Comparison of ENCODE assay signal across 1 cellular context in the genomic region with DNA sequence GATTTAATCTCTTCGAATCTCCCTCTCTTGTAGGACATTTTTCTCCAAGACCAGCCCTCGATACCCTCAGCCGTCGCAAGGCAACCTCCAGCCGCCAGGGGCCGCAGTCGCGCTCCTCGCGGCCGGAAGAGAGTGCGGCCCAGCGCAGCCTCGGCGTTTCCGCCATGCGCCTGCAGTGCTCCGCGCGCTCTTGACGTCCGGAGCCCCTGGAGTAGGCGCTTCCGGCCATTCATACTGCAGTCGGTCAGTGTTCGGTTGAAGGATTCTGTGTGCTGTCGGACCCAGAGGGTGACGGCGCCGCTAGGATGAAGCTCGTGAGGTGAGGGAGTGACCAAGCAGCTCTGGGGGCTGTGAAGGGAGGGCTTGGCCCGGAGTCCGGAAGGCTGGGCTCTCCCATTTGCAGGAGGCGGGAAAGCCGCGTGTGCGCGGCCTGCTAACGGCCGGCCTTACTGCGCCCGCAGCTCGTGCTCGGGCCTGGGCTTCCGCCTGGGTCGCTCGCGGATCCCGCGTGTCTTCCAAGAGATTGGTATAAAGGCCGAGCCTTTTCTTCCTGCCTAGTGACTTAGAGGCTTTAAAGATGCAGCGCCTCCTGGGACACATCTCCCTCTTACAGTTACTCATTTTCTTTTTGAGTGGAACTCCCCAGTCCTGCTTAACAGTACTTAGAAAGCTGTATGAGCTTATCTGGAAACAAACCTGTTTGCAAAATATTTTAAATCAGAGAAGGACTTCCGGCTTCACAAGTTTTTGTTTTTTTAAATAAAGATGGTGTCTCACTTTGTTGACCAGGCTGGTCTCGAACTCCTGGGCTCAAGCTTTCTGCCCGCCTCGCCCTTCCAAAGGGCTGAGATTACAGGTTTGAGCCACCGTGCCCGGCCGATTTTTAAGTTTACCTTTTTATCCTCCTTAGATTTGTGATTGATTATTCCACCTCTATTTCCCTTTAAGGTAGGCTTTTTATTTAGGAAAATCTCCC.
TF ChIP-seq lines count a peak whose summit lies in the region.

A gene (plus strand): TSS at position 190 of the 976 bp plus-strand sequence. CDS start 116 bp downstream, at position 306.

TF ChIP-seq in HepG2, 621 proteins besides CTCF, POLR2A, EP300 and RAD21 (continued from another document and continues in another):
- peak; percentile 97 for TF ChIP-seq KMT2A (CRISPR knock-in tag; IDR thresholded peaks at IDR 0.05)
- TF ChIP-seq, protein P1, sequence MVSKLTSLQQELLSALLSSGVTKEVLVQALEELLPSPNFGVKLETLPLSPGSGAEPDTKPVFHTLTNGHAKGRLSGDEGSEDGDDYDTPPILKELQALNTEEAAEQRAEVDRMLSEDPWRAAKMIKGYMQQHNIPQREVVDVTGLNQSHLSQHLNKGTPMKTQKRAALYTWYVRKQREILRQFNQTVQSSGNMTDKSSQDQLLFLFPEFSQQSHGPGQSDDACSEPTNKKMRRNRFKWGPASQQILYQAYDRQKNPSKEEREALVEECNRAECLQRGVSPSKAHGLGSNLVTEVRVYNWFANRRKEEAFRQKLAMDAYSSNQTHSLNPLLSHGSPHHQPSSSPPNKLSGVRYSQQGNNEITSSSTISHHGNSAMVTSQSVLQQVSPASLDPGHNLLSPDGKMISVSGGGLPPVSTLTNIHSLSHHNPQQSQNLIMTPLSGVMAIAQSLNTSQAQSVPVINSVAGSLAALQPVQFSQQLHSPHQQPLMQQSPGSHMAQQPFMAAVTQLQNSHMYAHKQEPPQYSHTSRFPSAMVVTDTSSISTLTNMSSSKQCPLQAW (CRISPR knock-in tag; IDR thresholded peaks at IDR 0.05), result peak; percentile 92
- peak; percentile 39; the same call in 1 of the 2 replicates for TF ChIP-seq HMG20A (CRISPR knock-in tag; IDR thresholded peaks at IDR 0.05; ENCODE audit: borderline replicate concordance)
- TF ChIP-seq PHF21A (CRISPR knock-in tag; IDR thresholded peaks at IDR 0.05), result peak; percentile 45
- 0 out of 2 replicates have a peak, but pooled peaks have one; percentile 48 for TF ChIP-seq RFX5 (IDR thresholded peaks at IDR 0.05; ENCODE audit: low read depth, low read length)
- TF ChIP-seq, protein P2, sequence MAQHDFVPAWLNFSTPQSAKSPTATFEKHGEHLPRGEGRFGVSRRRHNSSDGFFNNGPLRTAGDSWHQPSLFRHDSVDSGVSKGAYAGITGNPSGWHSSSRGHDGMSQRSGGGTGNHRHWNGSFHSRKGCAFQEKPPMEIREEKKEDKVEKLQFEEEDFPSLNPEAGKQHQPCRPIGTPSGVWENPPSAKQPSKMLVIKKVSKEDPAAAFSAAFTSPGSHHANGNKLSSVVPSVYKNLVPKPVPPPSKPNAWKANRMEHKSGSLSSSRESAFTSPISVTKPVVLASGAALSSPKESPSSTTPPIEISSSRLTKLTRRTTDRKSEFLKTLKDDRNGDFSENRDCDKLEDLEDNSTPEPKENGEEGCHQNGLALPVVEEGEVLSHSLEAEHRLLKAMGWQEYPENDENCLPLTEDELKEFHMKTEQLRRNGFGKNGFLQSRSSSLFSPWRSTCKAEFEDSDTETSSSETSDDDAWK (CRISPR knock-in tag; IDR thresholded peaks at IDR 0.05), result no peak
- TF ChIP-seq, protein P3, sequence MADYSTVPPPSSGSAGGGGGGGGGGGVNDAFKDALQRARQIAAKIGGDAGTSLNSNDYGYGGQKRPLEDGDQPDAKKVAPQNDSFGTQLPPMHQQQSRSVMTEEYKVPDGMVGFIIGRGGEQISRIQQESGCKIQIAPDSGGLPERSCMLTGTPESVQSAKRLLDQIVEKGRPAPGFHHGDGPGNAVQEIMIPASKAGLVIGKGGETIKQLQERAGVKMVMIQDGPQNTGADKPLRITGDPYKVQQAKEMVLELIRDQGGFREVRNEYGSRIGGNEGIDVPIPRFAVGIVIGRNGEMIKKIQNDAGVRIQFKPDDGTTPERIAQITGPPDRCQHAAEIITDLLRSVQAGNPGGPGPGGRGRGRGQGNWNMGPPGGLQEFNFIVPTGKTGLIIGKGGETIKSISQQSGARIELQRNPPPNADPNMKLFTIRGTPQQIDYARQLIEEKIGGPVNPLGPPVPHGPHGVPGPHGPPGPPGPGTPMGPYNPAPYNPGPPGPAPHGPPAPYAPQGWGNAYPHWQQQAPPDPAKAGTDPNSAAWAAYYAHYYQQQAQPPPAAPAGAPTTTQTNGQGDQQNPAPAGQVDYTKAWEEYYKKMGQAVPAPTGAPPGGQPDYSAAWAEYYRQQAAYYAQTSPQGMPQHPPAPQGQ (CRISPR knock-in tag; IDR thresholded peaks at IDR 0.05; ENCODE audit: borderline replicate concordance), result no peak
- TF ChIP-seq ZNF20 (CRISPR knock-in tag; IDR thresholded peaks at IDR 0.05), result peak; percentile 74; the same call in 1 of the 2 replicates
- no peak for TF ChIP-seq HMGA1 (CRISPR knock-in tag; conservative IDR thresholded peaks at IDR 0.05)
- TF ChIP-seq, protein P4, sequence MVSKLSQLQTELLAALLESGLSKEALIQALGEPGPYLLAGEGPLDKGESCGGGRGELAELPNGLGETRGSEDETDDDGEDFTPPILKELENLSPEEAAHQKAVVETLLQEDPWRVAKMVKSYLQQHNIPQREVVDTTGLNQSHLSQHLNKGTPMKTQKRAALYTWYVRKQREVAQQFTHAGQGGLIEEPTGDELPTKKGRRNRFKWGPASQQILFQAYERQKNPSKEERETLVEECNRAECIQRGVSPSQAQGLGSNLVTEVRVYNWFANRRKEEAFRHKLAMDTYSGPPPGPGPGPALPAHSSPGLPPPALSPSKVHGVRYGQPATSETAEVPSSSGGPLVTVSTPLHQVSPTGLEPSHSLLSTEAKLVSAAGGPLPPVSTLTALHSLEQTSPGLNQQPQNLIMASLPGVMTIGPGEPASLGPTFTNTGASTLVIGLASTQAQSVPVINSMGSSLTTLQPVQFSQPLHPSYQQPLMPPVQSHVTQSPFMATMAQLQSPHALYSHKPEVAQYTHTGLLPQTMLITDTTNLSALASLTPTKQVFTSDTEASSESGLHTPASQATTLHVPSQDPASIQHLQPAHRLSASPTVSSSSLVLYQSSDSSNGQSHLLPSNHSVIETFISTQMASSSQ (IDR thresholded peaks at IDR 0.05; ENCODE audit: low read depth), result no peak
- TF ChIP-seq, protein P4 (CRISPR knock-in tag; IDR thresholded peaks at IDR 0.05; ENCODE audit: borderline replicate concordance), result peak; percentile 61; the same call in 1 of the 2 replicates
- TF ChIP-seq, protein P5, sequence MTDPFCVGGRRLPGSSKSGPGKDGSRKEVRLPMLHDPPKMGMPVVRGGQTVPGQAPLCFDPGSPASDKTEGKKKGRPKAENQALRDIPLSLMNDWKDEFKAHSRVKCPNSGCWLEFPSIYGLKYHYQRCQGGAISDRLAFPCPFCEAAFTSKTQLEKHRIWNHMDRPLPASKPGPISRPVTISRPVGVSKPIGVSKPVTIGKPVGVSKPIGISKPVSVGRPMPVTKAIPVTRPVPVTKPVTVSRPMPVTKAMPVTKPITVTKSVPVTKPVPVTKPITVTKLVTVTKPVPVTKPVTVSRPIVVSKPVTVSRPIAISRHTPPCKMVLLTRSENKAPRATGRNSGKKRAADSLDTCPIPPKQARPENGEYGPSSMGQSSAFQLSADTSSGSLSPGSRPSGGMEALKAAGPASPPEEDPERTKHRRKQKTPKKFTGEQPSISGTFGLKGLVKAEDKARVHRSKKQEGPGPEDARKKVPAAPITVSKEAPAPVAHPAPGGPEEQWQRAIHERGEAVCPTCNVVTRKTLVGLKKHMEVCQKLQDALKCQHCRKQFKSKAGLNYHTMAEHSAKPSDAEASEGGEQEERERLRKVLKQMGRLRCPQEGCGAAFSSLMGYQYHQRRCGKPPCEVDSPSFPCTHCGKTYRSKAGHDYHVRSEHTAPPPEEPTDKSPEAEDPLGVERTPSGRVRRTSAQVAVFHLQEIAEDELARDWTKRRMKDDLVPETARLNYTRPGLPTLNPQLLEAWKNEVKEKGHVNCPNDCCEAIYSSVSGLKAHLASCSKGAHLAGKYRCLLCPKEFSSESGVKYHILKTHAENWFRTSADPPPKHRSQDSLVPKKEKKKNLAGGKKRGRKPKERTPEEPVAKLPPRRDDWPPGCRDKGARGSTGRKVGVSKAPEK (CRISPR knock-in tag; IDR thresholded peaks at IDR 0.05; ENCODE audit: borderline replicate concordance), result peak; percentile 85; the same call in 1 of the 2 replicates
- peak; percentile 92 for TF ChIP-seq HDAC2 (CRISPR knock-in tag; IDR thresholded peaks at IDR 0.05)
- TF ChIP-seq ZNF232 (CRISPR knock-in tag; IDR thresholded peaks at IDR 0.05; ENCODE audit: borderline replicate concordance), result peak; percentile 90
- no peak for TF ChIP-seq NFE2L2 (IDR thresholded peaks at IDR 0.05; ENCODE audit: low read length)
- peak; percentile 96 for TF ChIP-seq ZNF350 (CRISPR knock-in tag; IDR thresholded peaks at IDR 0.05; ENCODE audit: borderline replicate concordance, low read depth)
- TF ChIP-seq, protein P6, sequence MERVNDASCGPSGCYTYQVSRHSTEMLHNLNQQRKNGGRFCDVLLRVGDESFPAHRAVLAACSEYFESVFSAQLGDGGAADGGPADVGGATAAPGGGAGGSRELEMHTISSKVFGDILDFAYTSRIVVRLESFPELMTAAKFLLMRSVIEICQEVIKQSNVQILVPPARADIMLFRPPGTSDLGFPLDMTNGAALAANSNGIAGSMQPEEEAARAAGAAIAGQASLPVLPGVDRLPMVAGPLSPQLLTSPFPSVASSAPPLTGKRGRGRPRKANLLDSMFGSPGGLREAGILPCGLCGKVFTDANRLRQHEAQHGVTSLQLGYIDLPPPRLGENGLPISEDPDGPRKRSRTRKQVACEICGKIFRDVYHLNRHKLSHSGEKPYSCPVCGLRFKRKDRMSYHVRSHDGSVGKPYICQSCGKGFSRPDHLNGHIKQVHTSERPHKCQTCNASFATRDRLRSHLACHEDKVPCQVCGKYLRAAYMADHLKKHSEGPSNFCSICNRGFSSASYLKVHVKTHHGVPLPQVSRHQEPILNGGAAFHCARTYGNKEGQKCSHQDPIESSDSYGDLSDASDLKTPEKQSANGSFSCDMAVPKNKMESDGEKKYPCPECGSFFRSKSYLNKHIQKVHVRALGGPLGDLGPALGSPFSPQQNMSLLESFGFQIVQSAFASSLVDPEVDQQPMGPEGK (CRISPR knock-in tag; IDR thresholded peaks at IDR 0.05), result peak; percentile 37; the same call in 1 of the 2 replicates
- peak; percentile 99 for TF ChIP-seq ZFY (CRISPR knock-in tag; IDR thresholded peaks at IDR 0.05)
- TF ChIP-seq ZNF136 (CRISPR knock-in tag; IDR thresholded peaks at IDR 0.05; ENCODE audit: low read depth), result peak; percentile 93; the same call in 1 of the 2 replicates
- TF ChIP-seq, protein P7, sequence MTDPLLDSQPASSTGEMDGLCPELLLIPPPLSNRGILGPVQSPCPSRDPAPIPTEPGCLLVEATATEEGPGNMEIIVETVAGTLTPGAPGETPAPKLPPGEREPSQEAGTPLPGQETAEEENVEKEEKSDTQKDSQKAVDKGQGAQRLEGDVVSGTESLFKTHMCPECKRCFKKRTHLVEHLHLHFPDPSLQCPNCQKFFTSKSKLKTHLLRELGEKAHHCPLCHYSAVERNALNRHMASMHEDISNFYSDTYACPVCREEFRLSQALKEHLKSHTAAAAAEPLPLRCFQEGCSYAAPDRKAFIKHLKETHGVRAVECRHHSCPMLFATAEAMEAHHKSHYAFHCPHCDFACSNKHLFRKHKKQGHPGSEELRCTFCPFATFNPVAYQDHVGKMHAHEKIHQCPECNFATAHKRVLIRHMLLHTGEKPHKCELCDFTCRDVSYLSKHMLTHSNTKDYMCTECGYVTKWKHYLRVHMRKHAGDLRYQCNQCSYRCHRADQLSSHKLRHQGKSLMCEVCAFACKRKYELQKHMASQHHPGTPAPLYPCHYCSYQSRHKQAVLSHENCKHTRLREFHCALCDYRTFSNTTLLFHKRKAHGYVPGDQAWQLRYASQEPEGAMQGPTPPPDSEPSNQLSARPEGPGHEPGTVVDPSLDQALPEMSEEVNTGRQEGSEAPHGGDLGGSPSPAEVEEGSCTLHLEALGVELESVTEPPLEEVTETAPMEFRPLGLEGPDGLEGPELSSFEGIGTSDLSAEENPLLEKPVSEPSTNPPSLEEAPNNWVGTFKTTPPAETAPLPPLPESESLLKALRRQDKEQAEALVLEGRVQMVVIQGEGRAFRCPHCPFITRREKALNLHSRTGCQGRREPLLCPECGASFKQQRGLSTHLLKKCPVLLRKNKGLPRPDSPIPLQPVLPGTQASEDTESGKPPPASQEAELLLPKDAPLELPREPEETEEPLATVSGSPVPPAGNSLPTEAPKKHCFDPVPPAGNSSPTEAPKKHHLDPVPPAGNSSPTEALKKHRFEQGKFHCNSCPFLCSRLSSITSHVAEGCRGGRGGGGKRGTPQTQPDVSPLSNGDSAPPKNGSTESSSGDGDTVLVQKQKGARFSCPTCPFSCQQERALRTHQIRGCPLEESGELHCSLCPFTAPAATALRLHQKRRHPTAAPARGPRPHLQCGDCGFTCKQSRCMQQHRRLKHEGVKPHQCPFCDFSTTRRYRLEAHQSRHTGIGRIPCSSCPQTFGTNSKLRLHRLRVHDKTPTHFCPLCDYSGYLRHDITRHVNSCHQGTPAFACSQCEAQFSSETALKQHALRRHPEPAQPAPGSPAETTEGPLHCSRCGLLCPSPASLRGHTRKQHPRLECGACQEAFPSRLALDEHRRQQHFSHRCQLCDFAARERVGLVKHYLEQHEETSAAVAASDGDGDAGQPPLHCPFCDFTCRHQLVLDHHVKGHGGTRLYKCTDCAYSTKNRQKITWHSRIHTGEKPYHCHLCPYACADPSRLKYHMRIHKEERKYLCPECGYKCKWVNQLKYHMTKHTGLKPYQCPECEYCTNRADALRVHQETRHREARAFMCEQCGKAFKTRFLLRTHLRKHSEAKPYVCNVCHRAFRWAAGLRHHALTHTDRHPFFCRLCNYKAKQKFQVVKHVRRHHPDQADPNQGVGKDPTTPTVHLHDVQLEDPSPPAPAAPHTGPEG (CRISPR knock-in tag; IDR thresholded peaks at IDR 0.05), result peak; percentile 93
- 0 out of 2 replicates have a peak, but pooled peaks have one; percentile 23 for TF ChIP-seq PCBP1 (IDR thresholded peaks at IDR 0.05; ENCODE audit: borderline replicate concordance, low read depth, low read length)
- TF ChIP-seq, protein P8, sequence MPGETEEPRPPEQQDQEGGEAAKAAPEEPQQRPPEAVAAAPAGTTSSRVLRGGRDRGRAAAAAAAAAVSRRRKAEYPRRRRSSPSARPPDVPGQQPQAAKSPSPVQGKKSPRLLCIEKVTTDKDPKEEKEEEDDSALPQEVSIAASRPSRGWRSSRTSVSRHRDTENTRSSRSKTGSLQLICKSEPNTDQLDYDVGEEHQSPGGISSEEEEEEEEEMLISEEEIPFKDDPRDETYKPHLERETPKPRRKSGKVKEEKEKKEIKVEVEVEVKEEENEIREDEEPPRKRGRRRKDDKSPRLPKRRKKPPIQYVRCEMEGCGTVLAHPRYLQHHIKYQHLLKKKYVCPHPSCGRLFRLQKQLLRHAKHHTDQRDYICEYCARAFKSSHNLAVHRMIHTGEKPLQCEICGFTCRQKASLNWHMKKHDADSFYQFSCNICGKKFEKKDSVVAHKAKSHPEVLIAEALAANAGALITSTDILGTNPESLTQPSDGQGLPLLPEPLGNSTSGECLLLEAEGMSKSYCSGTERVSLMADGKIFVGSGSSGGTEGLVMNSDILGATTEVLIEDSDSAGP (CRISPR knock-in tag; IDR thresholded peaks at IDR 0.05; ENCODE audit: borderline replicate concordance), result peak; percentile 94
- TF ChIP-seq CC2D1A (CRISPR knock-in tag; IDR thresholded peaks at IDR 0.05), result no peak
- TF ChIP-seq ZNF766 (CRISPR knock-in tag; IDR thresholded peaks at IDR 0.05; ENCODE audit: borderline replicate concordance), result peak; percentile 93
- TF ChIP-seq NFIB (CRISPR knock-in tag; IDR thresholded peaks at IDR 0.05; ENCODE audit: borderline replicate concordance), result no peak
